Comparison of ENCODE assay signal across 9 cellular contexts in the genomic region with DNA sequence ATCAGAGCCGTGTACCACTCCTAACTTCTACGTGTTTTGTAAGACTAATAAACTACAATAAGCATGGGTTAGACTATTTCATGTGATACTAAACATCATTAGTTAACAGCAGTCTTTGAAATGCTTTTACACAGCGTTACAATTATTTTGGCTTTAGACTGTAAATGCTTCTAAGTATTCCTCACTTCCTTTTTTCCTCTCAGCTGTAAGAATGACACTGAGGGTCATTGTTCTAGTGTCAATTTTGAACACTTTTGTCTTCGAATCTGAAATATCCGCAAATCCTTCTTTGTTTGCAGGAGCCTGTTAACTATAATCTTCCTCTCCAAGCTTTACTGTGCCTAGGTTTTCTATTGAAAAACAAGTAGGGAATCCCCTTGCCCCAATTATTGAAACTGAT. TPM values are rescaled to one million over a fixed set of nuclear protein-coding genes. Genes with fewer than 3 reads are reported as not detected.
DNase-seq lines count a peak whose midpoint lies in the region; ATAC-seq, FAIRE-seq and TF ChIP-seq lines count a peak whose summit lies in the region.
"Had no signal": no experiment of that assay in that cellular context is flagged by ENCODE, and none has a peak within 500 bp of the region (broad histone marks: within the 10 kb centered on the region; RNA-seq: fewer than 3 reads in every experiment).

No MANE protein-coding gene starts in this region.

- no peak overlapping the region for H2AFZ ChIP-seq in keratinocyte (ENCODE audit: control insufficient read depth, low read length)

- peaks cover 27% of the 10 kb centered on the region for H3K36me3 Mint-ChIP-seq in activated CD4-positive, alpha-beta memory T cell treated with anti-CD3 and anti-CD28 coated beads, Interleukin-2, amount 10 ng/mL, durations not matched to agents 7 days and 5 days (ENCODE audit: low read depth)

- H3K9ac ChIP-seq in keratinocyte (ENCODE audit: control insufficient read depth, extremely low read depth, insufficient read depth, low read length): peak overlapping the region; percentile 94

- peaks cover 31% of the 10 kb centered on the region for H3K4me1 Mint-ChIP-seq in activated CD4-positive, alpha-beta memory T cell treated with anti-CD3 and anti-CD28 coated beads, Interleukin-2, amount 10 ng/mL, durations not matched to agents 7 days and 5 days

- H3K4me2 ChIP-seq in keratinocyte (ENCODE audit: control insufficient read depth, extremely low read depth, insufficient read depth, low read depth, low read length): peak overlapping the region; percentile 89

- peaks cover 8% of the 10 kb centered on the region for H3K9me1 ChIP-seq in keratinocyte (ENCODE audit: control insufficient read depth, extremely low read depth, insufficient read depth, low read length)

- H3K27me3 Mint-ChIP-seq in activated CD4-positive, alpha-beta memory T cell treated with anti-CD3 and anti-CD28 coated beads, Interleukin-2, amount 10 ng/mL, durations not matched to agents 7 days and 5 days: no peaks in the 10 kb centered on the region

- dilution Hi-C loops in keratinocyte (cut with MboI; ENCODE audit: extremely low pct_ligation_motif_present, low sequenced_read_pairs): no loop called here

- ATAC-seq in HG03521 (IDR thresholded peaks at IDR 0.05; ENCODE audit: unreplicated experiment) (no peak), left lung (no peak)

- peak overlapping the region; percentile 85 for H3K4me3 Mint-ChIP-seq in activated CD4-positive, alpha-beta memory T cell treated with anti-CD3 and anti-CD28 coated beads, Interleukin-2, amount 10 ng/mL, durations not matched to agents 7 days and 5 days

- H3K27ac Mint-ChIP-seq in activated CD4-positive, alpha-beta memory T cell treated with anti-CD3 and anti-CD28 coated beads, Interleukin-2, amount 10 ng/mL, durations not matched to agents 7 days and 5 days: peak overlapping the region; percentile 96

- H3K9me3 Mint-ChIP-seq in activated CD4-positive, alpha-beta memory T cell treated with anti-CD3 and anti-CD28 coated beads, Interleukin-2, amount 10 ng/mL, durations not matched to agents 7 days and 5 days: no peaks in the 10 kb centered on the region

- DNase-seq in A673 (ENCODE audit: low spot score) (peak; percentile 13), H7 (no peak), keratinocyte (ENCODE audit: low read depth, low spot score) (no peak), left lung (no peak), NCI-H2196 treated with DMSO at 0.1 percent for 48 hours (lab: John Stamatoyannopoulos, UW; ENCODE audit: unreplicated experiment) (no peak), activated gamma-delta T cell treated with Interleukin-2 at 50 U/mL for 16 hours (no peak)
- DNase-seq in activated CD4-positive, alpha-beta memory T cell treated with anti-CD3 and anti-CD28 coated beads, Interleukin-2, amount 10 ng/mL, durations not matched to agents 7 days and 5 days: no peak
- DNase-seq: central memory CD4-positive, alpha-beta T cell had no signal

- no peak for TF ChIP-seq CTCF in A673 (conservative IDR thresholded peaks at IDR 0.05; ENCODE audit: low read depth, low read length)
- no peak for TF ChIP-seq CTCF in keratinocyte (optimal IDR thresholded peaks at IDR 0.05 in 1 of 3, IDR thresholded peaks at IDR 0.05 in 1 of 3, conservative IDR thresholded peaks at IDR 0.05 in 1 of 3; ENCODE audit: extremely low read depth in 1 of 3, insufficient read depth in 2 of 3, low read length in 3 of 3)
- no peak for TF ChIP-seq CTCF in left lung (IDR thresholded peaks at IDR 0.05)

- H3K4me1 ChIP-seq in A673 (ENCODE audit: insufficient read depth, low read length, poor library complexity, severe bottlenecking) (peaks cover 28% of the 10 kb centered on the region), keratinocyte (ENCODE audit: control insufficient read depth, extremely low read depth, insufficient read depth, low read length) (peaks cover 22% of the 10 kb centered on the region), left lung (peaks cover 18 to 52% of the 10 kb centered on the region in 2 donors)

- CTCF ChIA-PET in A673 (lab: Charles Lee): no interaction called here
- CTCF ChIA-PET in activated CD4-positive, alpha-beta memory T cell treated with anti-CD3 and anti-CD28 coated beads, Interleukin-2, amount 10 ng/mL, durations not matched to agents 7 days and 5 days (lab: Charles Lee): interaction anchor here (1.0 to 2.9 kb wide), 2 partner anchors 79 to 520 kb away, joined by 4 to 16 read pairs; a partner anchor contains a TSS

- peaks cover 14% of the 10 kb centered on the region for H3K36me3 ChIP-seq in A673 (ENCODE audit: insufficient read depth, low read length, poor library complexity, severe bottlenecking)
- peaks cover 3% of the 10 kb centered on the region for H3K36me3 ChIP-seq in H7 (replicated peaks; ENCODE audit: control insufficient read depth, insufficient read depth, low read length)
- H3K36me3 ChIP-seq in keratinocyte (ENCODE audit: control insufficient read depth in 2 of 2, extremely low read depth in 1 of 2, insufficient read depth in 2 of 2, low read length in 2 of 2): peaks cover 3 to 7% of the 10 kb centered on the region in 2 experiments
- peaks cover 0 to 16% of the 10 kb centered on the region in 2 donors for H3K36me3 ChIP-seq in left lung

- intact Hi-C loops in A673 (cut with micrococcal nuclease; ENCODE audit: unreplicated experiment): no loop called here
- intact Hi-C loops in left lung (cut with DNase I): no loop called here

- H3K27ac ChIP-seq in A673 (ENCODE audit: low read depth, low read length, poor library complexity, severe bottlenecking): peak overlapping the region; percentile 91
- peak overlapping the region; percentile 89 for H3K27ac ChIP-seq in keratinocyte (ENCODE audit: control insufficient read depth, insufficient read depth, low read length)
- no peak overlapping the region for H3K27ac ChIP-seq in left lung

- H3K27me3 ChIP-seq in A673 (replicated peaks; ENCODE audit: insufficient read depth, low read depth, low read length, poor library complexity) (no peaks in the 10 kb centered on the region), H7 (ENCODE audit: control insufficient read depth, insufficient read depth, low read length) (no peaks in the 10 kb centered on the region), keratinocyte (ENCODE audit: control insufficient read depth, extremely low read depth, insufficient read depth, low read length) (no peaks in the 10 kb centered on the region), left lung (no peaks in the 10 kb centered on the region)

- BruUV-seq in A673 (replicated peaks; lab: Mats Ljungman, UMichigan): no TSS peak

- no peaks in the 10 kb centered on the region for H3K9me3 ChIP-seq in A673 (ENCODE audit: low read depth, low read length, poor library complexity, severe bottlenecking)
- H3K9me3 ChIP-seq in keratinocyte (ENCODE audit: control insufficient read depth, low read depth, low read length): no peaks in the 10 kb centered on the region
- H3K9me3 ChIP-seq in left lung: no peaks in the 10 kb centered on the region

- peak; percentile 26 for FAIRE-seq in keratinocyte (lab: Jason Lieb, UNC)

- H3K4me3 ChIP-seq in A673 (ENCODE audit: low read depth, low read length, poor library complexity, severe bottlenecking) (peak overlapping the region; percentile 63), H7 (ENCODE audit: insufficient read depth, low read depth, low read length) (peak overlapping the region; percentile 3), keratinocyte (ENCODE audit: control insufficient read depth in 2 of 3, extremely low read depth in 1 of 3, insufficient read depth in 2 of 3, low read depth in 1 of 3, low read length in 3 of 3) (peak overlapping the region; percentile 68 to 94 (median 86)), left lung (peak overlapping the region in 1 of 2 donors; percentile 88)

- peaks cover 10% of the 10 kb centered on the region for H4K20me1 ChIP-seq in keratinocyte (ENCODE audit: control insufficient read depth, extremely low read depth, insufficient read depth, low read length)

- peaks cover 91% of the 10 kb centered on the region for H3K79me2 ChIP-seq in keratinocyte (ENCODE audit: control insufficient read depth, insufficient read depth, low read length)

- POLR2A ChIA-PET in A673 (lab: Charles Lee; ENCODE audit: low non-redundant PET): no interaction called here
- POLR2A ChIA-PET in activated CD4-positive, alpha-beta memory T cell treated with anti-CD3 and anti-CD28 coated beads, Interleukin-2, amount 10 ng/mL, durations not matched to agents 7 days and 5 days (lab: Charles Lee): interaction anchor here (0.9 to 5.8 kb wide), 10 partner anchors 11 to 520 kb away, joined by 3 to 85 read pairs (median 18); a partner anchor contains a TSS

RNA-seq across cellular contexts. Expression of a gene that starts 1.5 kb away (rescaled TPM):
- total RNA-seq in A673 (2021) (149 and 163 TPM in 2 replicates), left lung (10 to 100 TPM; 35.1 to 65.9 TPM)
- 146 and 165 TPM in 2 replicates for total RNA-seq in H7 (2014; rRNA removed; shearing (Covaris generic))
- total RNA-seq in activated CD4-positive, alpha-beta memory T cell treated with anti-CD3 and anti-CD28 coated beads, Interleukin-2, amount 10 ng/mL, durations not matched to agents 7 days and 5 days: 10 to 100 TPM; 60.6 to 63.3 TPM
- polyA plus RNA-seq in keratinocyte: 79.8 to 116 TPM (median 110 TPM) in 3 replicates
- polyA plus RNA-seq in keratinocyte (2011; ENCODE audit: low read depth): 79.8 TPM
- polyA plus RNA-seq in keratinocyte (2011; cell fraction: cytosol; rRNA removed): 80.3 and 165 TPM in 2 replicates
- polyA plus RNA-seq in keratinocyte (2011; cell fraction: nucleus; rRNA removed): 128 and 142 TPM in 2 replicates
- polyA plus RNA-seq in keratinocyte (2012; ENCODE audit: low replicate concordance): 68.5 and 95.6 TPM in 2 replicates
- polyA minus RNA-seq in keratinocyte: 37.9 to 189 TPM (median 128 TPM) in 3 replicates
- 55.2 TPM for polyA minus RNA-seq in keratinocyte (2011; cell fraction: cytosol; rRNA and poly(A)+ RNA removed)
- polyA minus RNA-seq in keratinocyte (2011; cell fraction: nucleus; rRNA and poly(A)+ RNA removed): 54.6 and 99.1 TPM in 2 replicates

RNA-seq across cellular contexts. Expression of a gene that starts 1.7 kb away (rescaled TPM):
- 27.6 and 30.5 TPM in 2 replicates for total RNA-seq in A673 (2021)
- 22.9 and 31.4 TPM in 2 replicates for total RNA-seq in H7 (2014; rRNA removed; shearing (Covaris generic))
- 10 to 100 TPM; 22.4 to 28.4 TPM for total RNA-seq in activated CD4-positive, alpha-beta memory T cell treated with anti-CD3 and anti-CD28 coated beads, Interleukin-2, amount 10 ng/mL, durations not matched to agents 7 days and 5 days
- polyA plus RNA-seq in keratinocyte: 22.1 to 34.3 TPM (median 29.5 TPM) in 3 replicates
- 26.3 TPM for polyA plus RNA-seq in keratinocyte (2011; ENCODE audit: low read depth)
- polyA plus RNA-seq in keratinocyte (2011; cell fraction: cytosol; rRNA removed): 21.6 and 40.7 TPM in 2 replicates
- polyA plus RNA-seq in keratinocyte (2011; cell fraction: nucleus; rRNA removed): 22.1 and 25.8 TPM in 2 replicates
- polyA plus RNA-seq in keratinocyte (2012; ENCODE audit: low replicate concordance): 13.3 and 16.5 TPM in 2 replicates
- 6.4 to 24.9 TPM (median 15.6 TPM) in 3 replicates for polyA minus RNA-seq in keratinocyte
- polyA minus RNA-seq in keratinocyte (2011; cell fraction: cytosol; rRNA and poly(A)+ RNA removed): 8.2 TPM
- 11.0 and 19.1 TPM in 2 replicates for polyA minus RNA-seq in keratinocyte (2011; cell fraction: nucleus; rRNA and poly(A)+ RNA removed)
- 10 to 100 TPM; 16.0 to 22.7 TPM for total RNA-seq in left lung

Comparison
In these comparisons a context has a peak if more than half of its experiments do, and no peak if none do; other contexts are left out.
1. H3K27ac ChIP-seq: peak in A673 (single experiment) and keratinocyte (single experiment); none in left lung (0 of 2).